ENCODE assay signal across 15 cellular contexts in the genomic region with DNA sequence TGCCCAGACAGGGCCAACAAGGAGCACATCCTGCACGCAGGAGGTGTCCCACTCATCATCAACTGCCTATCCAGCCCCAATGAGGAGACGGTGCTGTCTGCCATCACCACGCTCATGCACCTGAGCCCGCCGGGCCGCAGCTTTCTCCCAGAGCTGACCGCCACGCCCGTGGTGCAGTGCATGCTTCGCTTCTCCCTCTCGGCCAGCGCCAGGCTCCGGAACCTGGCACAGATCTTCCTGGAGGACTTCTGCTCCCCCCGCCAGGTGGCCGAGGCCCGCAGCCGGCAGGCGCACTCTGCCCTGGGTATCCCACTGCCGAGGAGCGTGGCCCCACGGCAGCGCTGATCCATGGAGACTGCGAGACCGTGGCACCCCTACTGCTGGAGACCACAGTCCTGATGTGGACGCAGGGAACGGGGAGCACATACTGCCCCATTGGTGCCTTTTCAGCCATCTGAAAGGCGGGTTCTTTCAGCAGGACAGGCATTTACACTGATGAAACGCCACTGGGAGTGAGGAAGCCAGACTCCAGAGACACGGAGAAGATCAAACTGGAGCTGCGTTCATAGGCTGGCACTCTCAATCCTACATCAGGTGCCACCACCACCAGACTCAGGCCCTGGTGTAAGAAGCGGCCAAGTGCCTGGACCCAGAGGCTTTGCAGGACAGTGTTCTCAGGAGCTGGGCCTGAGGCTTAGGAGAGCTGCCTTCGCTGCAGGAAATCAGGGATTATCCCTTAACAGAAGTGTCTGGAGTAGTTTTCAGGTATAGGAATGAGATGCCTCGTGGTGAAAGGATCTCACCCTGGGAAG. TPM values are rescaled to one million over a fixed set of nuclear protein-coding genes. Genes with fewer than 3 reads are reported as not detected.
DNase-seq lines count a peak whose midpoint lies in the region; ATAC-seq and TF ChIP-seq lines count a peak whose summit lies in the region.
"Had no signal": no experiment of that assay in that cellular context is flagged by ENCODE, and none has a peak within 500 bp of the region (broad histone marks: within the 10 kb centered on the region; RNA-seq: fewer than 3 reads in every experiment).

No MANE protein-coding gene starts in this region.

- H3K9ac ChIP-seq in endodermal cell (ENCODE audit: extremely low read depth, low read length, poor library complexity, severe bottlenecking), result no peak overlapping the region
- H3K9ac ChIP-seq: parathyroid adenoma had no signal

- no peak overlapping the region for H3K4me3 ChIP-seq in HEK293 (ENCODE audit: low read depth, low read length)
- no peak overlapping the region for H3K4me3 ChIP-seq in endodermal cell (ENCODE audit: low read length)
- H3K4me3 ChIP-seq: left ventricle myocardium inferior had no signal

- CTCF ChIA-PET in HEK293 (lab: Yijun Ruan, JAX), result interaction anchor here (0.5 to 6.0 kb wide), 8 partner anchors 13 to 171 kb away, joined by 3 to 86 read pairs (median 4); no protein-coding TSS in a partner anchor

- no peaks in the 10 kb centered on the region for H3K27me3 Mint-ChIP-seq in endodermal cell (ENCODE audit: insufficient read depth)
- H3K27me3 Mint-ChIP-seq: stimulated activated memory B cell treated with anti-CD40 and anti-IgM and Interleukin-4, amounts not matched to agents 10 μg/mL and 1 μg/mL and 100 μg/mL, for 72 hours had no signal

- ATAC-seq in HG02642 (IDR thresholded peaks at IDR 0.05; ENCODE audit: poor library complexity, unreplicated experiment), result no peak
- ATAC-seq: Right ventricle myocardium inferior; stimulated activated memory B cell treated with anti-CD40 and anti-IgM and Interleukin-4, amounts not matched to agents 10 μg/mL and 1 μg/mL and 100 μg/mL, for 72 hours had no signal

- H3K27me3 ChIP-seq in endodermal cell (ENCODE audit: control insufficient read depth, insufficient read depth, low read length, poor library complexity, severe bottlenecking), result no peaks in the 10 kb centered on the region

- H3K36me3 ChIP-seq in HEK293 (ENCODE audit: control insufficient read depth in 2 of 2, insufficient read depth in 1 of 2, low read length in 2 of 2) (peaks cover 0 to 39% of the 10 kb centered on the region in 2 experiments; a peak in 2 of 3 replicates), endodermal cell (ENCODE audit: control insufficient read depth, insufficient read depth, low read length) (peaks cover 42% of the 10 kb centered on the region)

- POLR2A ChIA-PET in HEK293 (lab: Yijun Ruan, JAX), result interaction anchor here (1.1 to 3.9 kb wide), 2 partner anchors 15 to 26 kb away, joined by 3 to 20 read pairs; a partner anchor contains a TSS

- peak overlapping the region; percentile 12 for H3K4me3 Mint-ChIP-seq in endodermal cell

- H3K27ac Mint-ChIP-seq in endodermal cell, result no peak overlapping the region
- H3K27ac Mint-ChIP-seq: stimulated activated memory B cell treated with anti-CD40 and anti-IgM and Interleukin-4, amounts not matched to agents 10 μg/mL and 1 μg/mL and 100 μg/mL, for 72 hours had no signal

- DNase-seq in endodermal cell, result no peak
- no peak for DNase-seq in amniotic stem cell (lab: John Stamatoyannopoulos, UW)
- DNase-seq in Kasumi-1 (lab: John Stamatoyannopoulos, UW), result no peak
- DNase-seq: activated CD8-positive, alpha-beta memory T cell treated with anti-CD3 and anti-CD28 coated beads, Interleukin-2, amount 50 U/mL, for 48 hours; AML-193; left ventricle myocardium inferior; NCI-H1694; NCI-H526 treated with DMSO at 0.1 percent for 48 hours had no signal

- H3K9me3 ChIP-seq in HEK293 (ENCODE audit: control insufficient read depth, insufficient read depth, low read depth, low read length) (no peaks in the 10 kb centered on the region), endodermal cell (ENCODE audit: control insufficient read depth, low read length) (no peaks in the 10 kb centered on the region)
- H3K9me3 ChIP-seq: left ventricle myocardium inferior had no signal

- no peaks in the 10 kb centered on the region for H3K9me3 Mint-ChIP-seq in endodermal cell
- H3K9me3 Mint-ChIP-seq: stimulated activated memory B cell treated with anti-CD40 and anti-IgM and Interleukin-4, amounts not matched to agents 10 μg/mL and 1 μg/mL and 100 μg/mL, for 72 hours had no signal

- peaks cover 4% of the 10 kb centered on the region for H3K4me1 Mint-ChIP-seq in endodermal cell

- H3K27ac ChIP-seq in 22Rv1 (peak overlapping the region; percentile 90), HEK293 (ENCODE audit: extremely low read depth, low read depth, low read length) (no peak overlapping the region; the same call in 1 of the 2 replicates), endodermal cell (ENCODE audit: low read depth, low read length) (no peak overlapping the region)
- H3K27ac ChIP-seq: left ventricle myocardium inferior, parathyroid adenoma had no signal

- 95 to 97% methylated on average over 19 to 33 of the region's 33 CpGs for WGBS in endodermal cell (ENCODE audit: insufficient coverage in 1 of 2, insufficient read length in 1 of 2), 2 experiments

- peaks cover 33% of the 10 kb centered on the region for H3K36me3 Mint-ChIP-seq in endodermal cell (ENCODE audit: low read depth)

- TF ChIP-seq CTCF in 22Rv1 (IDR thresholded peaks at IDR 0.05) (no peak), HEK293 (tag by site-specific recombination; IDR thresholded peaks at IDR 0.05) (no peak), endodermal cell (conservative IDR thresholded peaks at IDR 0.05) (no peak)

- H3K4me1 ChIP-seq in HEK293 (ENCODE audit: control insufficient read depth, insufficient read depth, low read length), result peaks cover 7% of the 10 kb centered on the region; the same call in 1 of the 2 replicates
- H3K4me1 ChIP-seq in endodermal cell (ENCODE audit: control insufficient read depth, insufficient read depth, low read length), result peaks cover 3% of the 10 kb centered on the region
- H3K4me1 ChIP-seq: parathyroid adenoma had no signal

TF ChIP-seq in HEK293, 187 proteins besides CTCF, POLR2A, EP300 and RAD21:
- TF ChIP-seq ZNF558 (tag by site-specific recombination; IDR thresholded peaks at IDR 0.05), result no peak
- 0 out of 2 replicates have a peak, but pooled peaks have one; percentile 55 for TF ChIP-seq ZNF600 (tag by site-specific recombination; IDR thresholded peaks at IDR 0.05)
TF ChIP-seq in HEK293: peak in this region for 1.

RNA-seq across cellular contexts. Expression of a gene that starts 2.6 kb away (rescaled TPM):
- total RNA-seq in endodermal cell, result 10 to 100 TPM; 69.1 to 80.3 TPM
- polyA plus RNA-seq in endodermal cell (2013, experiment 1 of 2), result 71.1 TPM
- polyA plus RNA-seq in endodermal cell (2013, experiment 2 of 2), result 57.0 TPM

RNA-seq across cellular contexts. Expression of a gene that starts 19.1 kb away (rescaled TPM):
- 10 to 100 TPM; 20.0 to 26.6 TPM for total RNA-seq in endodermal cell
- 14.0 TPM for polyA plus RNA-seq in endodermal cell (2013, experiment 1 of 2)
- 12.3 TPM for polyA plus RNA-seq in endodermal cell (2013, experiment 2 of 2)

RNA-seq across cellular contexts. Expression of a gene that starts 25.4 kb away (rescaled TPM):
- 100 to 1,000 TPM; 148 to 156 TPM for total RNA-seq in endodermal cell
- polyA plus RNA-seq in endodermal cell (2013, experiment 1 of 2), result 352 TPM
- polyA plus RNA-seq in endodermal cell (2013, experiment 2 of 2), result 339 TPM

RNA-seq across cellular contexts. Expression of a gene that starts 41.1 kb away (rescaled TPM):
- total RNA-seq in endodermal cell, result 10 to 100 TPM; 28.8 to 54.0 TPM
- 10.8 TPM for polyA plus RNA-seq in endodermal cell (2013, experiment 1 of 2)
- polyA plus RNA-seq in endodermal cell (2013, experiment 2 of 2), result 7.6 TPM
- total RNA-seq: Daoy had no signal

RNA-seq across cellular contexts. Expression of a gene that starts 53.9 kb away (rescaled TPM):
- 100 to 1,000 TPM; 586 to 714 TPM for total RNA-seq in endodermal cell
- 640 TPM for polyA plus RNA-seq in endodermal cell (2013, experiment 1 of 2)
- 584 TPM for polyA plus RNA-seq in endodermal cell (2013, experiment 2 of 2)
